Comparison of ENCODE assay signal across 8 cellular contexts in the genomic region with DNA sequence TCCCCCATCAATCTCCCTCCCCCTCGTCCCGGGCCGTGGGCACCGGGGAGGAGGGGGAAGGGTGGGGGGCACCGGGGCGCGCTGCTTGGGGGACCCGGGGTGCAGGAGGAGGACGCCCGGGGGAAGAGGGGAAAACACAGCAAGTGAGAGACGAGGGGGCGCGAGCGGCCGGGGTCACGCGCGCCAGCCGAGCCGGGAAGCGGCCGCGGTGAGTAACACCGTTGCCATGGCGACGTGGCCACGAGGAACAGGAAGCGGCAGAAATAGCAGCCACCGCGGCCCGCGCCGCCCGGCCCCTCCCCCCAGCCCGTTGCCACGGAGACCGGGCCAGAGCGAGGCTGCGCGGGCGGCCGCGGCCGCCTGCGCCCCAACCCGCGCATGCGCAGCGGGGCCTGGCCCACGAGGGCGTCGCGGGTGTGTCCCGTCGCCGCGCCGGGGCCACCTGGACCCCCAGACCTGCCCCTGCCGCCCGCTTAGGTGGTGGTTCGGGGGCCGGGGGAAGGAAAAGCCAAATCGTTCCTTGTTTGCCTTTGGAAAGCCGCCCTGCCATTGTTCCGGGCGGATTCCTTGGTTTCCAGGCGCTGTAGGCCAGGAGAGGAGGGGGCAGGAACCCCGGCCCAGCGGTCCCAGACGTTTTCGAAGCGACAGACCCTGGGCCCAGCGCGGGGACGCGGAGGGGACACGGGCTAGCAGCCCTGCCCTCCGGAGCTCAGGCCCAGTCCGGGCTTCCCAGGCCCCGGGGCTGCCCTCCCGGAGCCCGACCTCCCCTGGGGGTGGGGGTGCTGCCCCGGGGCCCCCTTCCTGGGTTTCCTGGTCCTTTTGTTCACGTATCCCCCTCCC.
DNase-seq lines count a peak whose midpoint lies in the region; ATAC-seq and TF ChIP-seq lines count a peak whose summit lies in the region.

No MANE protein-coding gene starts in this region.

- H3K4me1 ChIP-seq in ACC112 (ENCODE audit: control insufficient read depth, insufficient read depth, low read length, unreplicated experiment) (peaks cover 19% of the 10 kb centered on the region), skeletal muscle satellite cell (ENCODE audit: control insufficient read depth, insufficient read depth, low read length) (peaks cover 22% of the 10 kb centered on the region)

- DNase-seq in NCI-H2196 (lab: John Stamatoyannopoulos, UW; ENCODE audit: unreplicated experiment) (peak; percentile 97), T47D (ENCODE audit: low read depth in 1 of 2, low spot score in 1 of 2) (peak; percentile 97 to 98)

- H3K36me3 ChIP-seq in ACC112 (ENCODE audit: insufficient read depth, low read length) (no peaks in the 10 kb centered on the region), skeletal muscle satellite cell (ENCODE audit: insufficient read depth, low read length) (no peaks in the 10 kb centered on the region)

- H3K4me3 ChIP-seq in ACC112 (ENCODE audit: low read depth, low read length) (peak overlapping the region; percentile 82), iPS-18c (ENCODE audit: insufficient read depth, low read depth, low read length) (peak overlapping the region; percentile 47), skeletal muscle satellite cell (ENCODE audit: low read length) (peak overlapping the region; percentile 69)

- peak overlapping the region; percentile 85 for H3K4me2 ChIP-seq in skeletal muscle satellite cell (ENCODE audit: low read length)

- peak overlapping the region; percentile 100 for H3K27ac ChIP-seq in ACC112 (ENCODE audit: low read depth, low read length)
- H3K27ac ChIP-seq in VCaP: peak overlapping the region; percentile 100

- H3K79me2 ChIP-seq in ACC112 (ENCODE audit: control insufficient read depth, insufficient read depth, low read length, unreplicated experiment): no peaks in the 10 kb centered on the region

- H3K9me3 ChIP-seq in iPS-18c (ENCODE audit: control insufficient read depth, insufficient read depth, low read length) (no peaks in the 10 kb centered on the region), skeletal muscle satellite cell (replicated peaks; ENCODE audit: low read length) (no peaks in the 10 kb centered on the region)

- H3K27me3 ChIP-seq in ACC112 (ENCODE audit: insufficient read depth, low read length) (no peaks in the 10 kb centered on the region), skeletal muscle satellite cell (ENCODE audit: control insufficient read depth, insufficient read depth, low read length) (no peaks in the 10 kb centered on the region)

- no peak for TF ChIP-seq CTCF in VCaP (conservative IDR thresholded peaks at IDR 0.05)

- H3K9ac ChIP-seq in skeletal muscle satellite cell (ENCODE audit: low read depth, low read length): peak overlapping the region; percentile 97

- ATAC-seq in GM18873 (IDR thresholded peaks at IDR 0.05; ENCODE audit: low FRiP score, unreplicated experiment): peak; percentile 73
- ATAC-seq in HG03108 (IDR thresholded peaks at IDR 0.05; ENCODE audit: unreplicated experiment): peak; percentile 79

- in situ Hi-C loops in T47D (cut with HindIII; ENCODE audit: low pct_unique_long_range_greater_than_20kb, low sequenced_read_pairs): no loop called here

- H2AFZ ChIP-seq in ACC112 (ENCODE audit: low read length, unreplicated experiment): peak overlapping the region; percentile 88

Comparison
In these comparisons a context has a peak if more than half of its experiments do, and no peak if none do; other contexts are left out.
1. Peak in every context shown above with its lines: DNase-seq, ATAC-seq, H3K4me3 ChIP-seq and H3K27ac ChIP-seq.